In genomic region chr14:85535916-85536834, GRCh38 we compare ENCODE assay signal across 8 cellular contexts. TPM values are rescaled to one million over a fixed set of nuclear protein-coding genes. Genes with fewer than 3 reads are reported as not detected.
DNase-seq lines count a peak whose midpoint lies in the region; ATAC-seq lines count a peak whose summit lies in the region.

No MANE protein-coding gene starts in this region.

- no peak overlapping the region for H3K27ac Mint-ChIP-seq in T-helper 2 cell treated with Interferon-gamma antibody and Interleukin-4, amounts not matched to agents 5 μg/mL and 100 μg/mL, for 36 hours

- no peak overlapping the region for H3K4me3 Mint-ChIP-seq in T-helper 2 cell treated with Interferon-gamma antibody and Interleukin-4, amounts not matched to agents 5 μg/mL and 100 μg/mL, for 36 hours

- H3K4me3 ChIP-seq in aorta (ENCODE audit: low read length in 2 of 2): no peak overlapping the region

- intact Hi-C loops in Right ventricle myocardium inferior (cut with DNase I): no loop called here
- intact Hi-C loops in cardiac septum (cut with DNase I): loop anchor here (10.0 kb wide), 1 partner anchor 341 kb away; no protein-coding TSS in a partner anchor
- intact Hi-C loops in aorta (cut with DNase I): loop anchor here in 1 of 2 donors (10.0 kb wide), 1 partner anchor 341 kb away; no protein-coding TSS in a partner anchor
- intact Hi-C loops in posterior cingulate gyrus (cut with DNase I): no loop called here

- peaks cover 2% of the 10 kb centered on the region for H3K36me3 Mint-ChIP-seq in T-helper 2 cell treated with Interferon-gamma antibody and Interleukin-4, amounts not matched to agents 5 μg/mL and 100 μg/mL, for 36 hours (ENCODE audit: low read depth)

- 8 to 13% methylated on average over 8 of the region's 8 CpGs for WGBS in aorta, 2 donors

- no peak overlapping the region for H3K27ac ChIP-seq in aorta (ENCODE audit: low read depth in 1 of 2, low read length in 2 of 2)

- no peaks in the 10 kb centered on the region for H3K4me1 ChIP-seq in aorta (ENCODE audit: control insufficient read depth in 1 of 2, insufficient read depth in 2 of 2, low read length in 2 of 2)

- no peaks in the 10 kb centered on the region for H3K9me3 ChIP-seq in aorta (ENCODE audit: control insufficient read depth, low read length)

- peaks cover 9% of the 10 kb centered on the region for H3K4me1 Mint-ChIP-seq in T-helper 2 cell treated with Interferon-gamma antibody and Interleukin-4, amounts not matched to agents 5 μg/mL and 100 μg/mL, for 36 hours (ENCODE audit: low read depth)

- ATAC-seq in Right ventricle myocardium inferior (peak; percentile 52), aorta (ENCODE audit: low FRiP score) (peak; percentile 40)

- H3K36me3 ChIP-seq in aorta (ENCODE audit: control insufficient read depth in 1 of 2, insufficient read depth in 2 of 2, low read length in 1 of 2): no peaks in the 10 kb centered on the region

- H3K9me3 Mint-ChIP-seq in T-helper 2 cell treated with Interferon-gamma antibody and Interleukin-4, amounts not matched to agents 5 μg/mL and 100 μg/mL, for 36 hours: no peaks in the 10 kb centered on the region

- peaks cover 45% of the 10 kb centered on the region for H3K27me3 Mint-ChIP-seq in T-helper 2 cell treated with Interferon-gamma antibody and Interleukin-4, amounts not matched to agents 5 μg/mL and 100 μg/mL, for 36 hours (ENCODE audit: low read depth)

- DNase-seq in Right ventricle myocardium inferior (ENCODE audit: missing footprints) (no peak), cardiac septum (ENCODE audit: low spot score) (no peak), astrocyte of the hippocampus (ENCODE audit: low read depth, low spot score) (peak; percentile 46), kidney glomerular epithelial cell (lab: John Stamatoyannopoulos, UW) (peak; percentile 27), aorta (no peak), posterior cingulate gyrus (no peak), NCI-H82 treated with DMSO at 0.1 percent for 48 hours (lab: John Stamatoyannopoulos, UW; ENCODE audit: unreplicated experiment) (no peak)
- no peak for DNase-seq in T-helper 2 cell treated with Interferon-gamma antibody and Interleukin-4, amounts not matched to agents 5 μg/mL and 100 μg/mL, for 36 hours (ENCODE audit: low spot score)

- H3K27me3 ChIP-seq in aorta (ENCODE audit: control insufficient read depth in 1 of 2, insufficient read depth in 2 of 2, low read length in 1 of 2): no peaks in the 10 kb centered on the region

RNA-seq across cellular contexts. Expression of gene FLRT2, which starts 6.2 kb away (rescaled TPM):
- 3.4 TPM for total RNA-seq in Right ventricle myocardium inferior
- total RNA-seq in cardiac septum: 6.3 TPM
- 10 to 100 TPM; 21.2 to 91.4 TPM for total RNA-seq in aorta
- polyA plus RNA-seq in aorta: 1 to 10 TPM in 1 of 2 donors, under 1 TPM in 1; 0.46 to 6.8 TPM

Comparison
In these comparisons a context has a peak if more than half of its experiments do, and no peak if none do; other contexts are left out.
1. DNase-seq: peak in astrocyte of the hippocampus (single experiment) and kidney glomerular epithelial cell (single experiment); none in Right ventricle myocardium inferior (single experiment), cardiac septum (single experiment), aorta (0 of 2), posterior cingulate gyrus (0 of 10), NCI-H82 treated with DMSO at 0.1 percent for 48 hours (single experiment) and T-helper 2 cell treated with Interferon-gamma antibody and Interleukin-4, amounts not matched to agents 5 μg/mL and 100 μg/mL, for 36 hours (single experiment).